In the genomic region with DNA sequence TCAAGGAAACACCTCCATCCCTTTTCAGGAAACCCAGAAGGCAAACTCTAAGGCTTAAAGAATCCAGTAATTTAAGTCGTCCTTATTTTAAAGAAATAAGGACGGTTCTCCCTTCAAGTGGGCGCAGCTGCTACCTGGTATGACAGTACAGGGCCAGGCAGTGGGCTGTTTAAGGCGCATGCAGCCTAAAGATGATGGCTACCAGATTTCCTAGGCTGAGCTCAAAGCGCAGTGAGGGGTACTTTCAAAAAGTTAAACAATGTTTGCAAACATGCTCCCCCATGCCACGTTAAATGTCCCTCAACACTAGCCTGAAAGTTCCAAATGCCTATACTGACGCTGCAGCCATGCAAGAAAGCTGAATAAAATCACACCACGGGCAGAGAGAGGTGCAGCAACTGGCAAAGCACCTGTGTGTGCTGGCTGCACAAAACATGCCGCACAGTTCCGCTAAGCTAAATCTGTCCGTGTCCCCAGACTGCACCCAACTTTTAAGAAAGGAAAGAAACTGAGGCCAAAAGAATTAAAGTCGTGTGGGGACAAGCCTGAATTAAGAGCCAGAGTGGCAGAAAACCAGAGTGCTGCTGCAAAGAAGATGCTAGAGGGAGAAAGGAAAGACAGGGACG, we compare ENCODE assay signal across 8 cellular contexts. TPM values are rescaled to one million over a fixed set of nuclear protein-coding genes. Genes with fewer than 3 reads are reported as not detected.
DNase-seq lines count a peak whose midpoint lies in the region; ATAC-seq and TF ChIP-seq lines count a peak whose summit lies in the region.

No MANE protein-coding gene starts in this region.

- H3K9ac ChIP-seq in HUES6 (ENCODE audit: low read length) (peak overlapping the region; percentile 75), parathyroid adenoma (no peak overlapping the region)

- H3K27ac ChIP-seq in HUES6 (ENCODE audit: low read depth, low read length) (no peak overlapping the region), parathyroid adenoma (peak overlapping the region; percentile 72)

- TF ChIP-seq CTCF in parathyroid adenoma (IDR thresholded peaks at IDR 0.05) = no peak

- peaks cover 5% of the 10 kb centered on the region for H3K36me3 Mint-ChIP-seq in activated T-cell treated with anti-CD3 and anti-CD28 coated beads, Interleukin-2, amount 50 U/mL, for 4 hours (ENCODE audit: insufficient read depth)

- ATAC-seq in GM21526 (IDR thresholded peaks at IDR 0.05; ENCODE audit: low FRiP score, unreplicated experiment) = peak; percentile 25
- ATAC-seq in activated T-cell treated with anti-CD3 and anti-CD28 coated beads, Interleukin-2, amount 50 U/mL, for 4 hours = peak; percentile 25 to 30

- no peaks in the 10 kb centered on the region for H3K27me3 Mint-ChIP-seq in activated T-cell treated with anti-CD3 and anti-CD28 coated beads, Interleukin-2, amount 50 U/mL, for 4 hours (ENCODE audit: low read depth)

- peak overlapping the region; percentile 74 for H3K4me2 ChIP-seq in parathyroid adenoma (ENCODE audit: low read length)

- H2AFZ ChIP-seq in parathyroid adenoma = peak overlapping the region; percentile 77

- H3K4me3 Mint-ChIP-seq in activated T-cell treated with anti-CD3 and anti-CD28 coated beads, Interleukin-2, amount 50 U/mL, for 4 hours = peak overlapping the region; percentile 98

- H3K9me3 Mint-ChIP-seq in activated T-cell treated with anti-CD3 and anti-CD28 coated beads, Interleukin-2, amount 50 U/mL, for 4 hours = no peaks in the 10 kb centered on the region

- H3K79me2 ChIP-seq in parathyroid adenoma = peaks cover 25% of the 10 kb centered on the region

- peaks cover 53% of the 10 kb centered on the region for H3K4me1 Mint-ChIP-seq in activated T-cell treated with anti-CD3 and anti-CD28 coated beads, Interleukin-2, amount 50 U/mL, for 4 hours (ENCODE audit: low read depth)

- no peaks in the 10 kb centered on the region for H3K27me3 ChIP-seq in HUES6 (ENCODE audit: control insufficient read depth, insufficient read depth, low read length)
- no peaks in the 10 kb centered on the region for H3K27me3 ChIP-seq in parathyroid adenoma (ENCODE audit: control insufficient read depth, insufficient read depth, low read length)

- DNase-seq in GM03348 (ENCODE audit: low spot score) = peak; percentile 15
- no peak for DNase-seq in activated T-cell treated with anti-CD3 and anti-CD28 coated beads, Interleukin-2, amount 50 U/mL, for 4 hours
- peak; percentile 16 for DNase-seq in glomerular visceral epithelial cell (ENCODE audit: extremely low spot score)
- DNase-seq in HCEC 1CT = no peak
- no peak for DNase-seq in activated CD8-positive, alpha-beta memory T cell treated with anti-CD3 and anti-CD28 coated beads, Interleukin-2, amount 50 U/mL, for 4 hours

- no peaks in the 10 kb centered on the region for H3K9me3 ChIP-seq in HUES6 (ENCODE audit: control insufficient read depth, insufficient read depth, low read depth, low read length)
- H3K9me3 ChIP-seq in parathyroid adenoma (ENCODE audit: control insufficient read depth, low read length) = no peaks in the 10 kb centered on the region

- no peaks in the 10 kb centered on the region for H3K36me3 ChIP-seq in HUES6 (ENCODE audit: control insufficient read depth, insufficient read depth, low read length)
- no peaks in the 10 kb centered on the region for H3K36me3 ChIP-seq in parathyroid adenoma (ENCODE audit: control insufficient read depth, insufficient read depth, low read length)

- H3K4me1 ChIP-seq in HUES6 (ENCODE audit: control insufficient read depth, insufficient read depth, low read length) (peaks cover 5% of the 10 kb centered on the region; the same call in 1 of the 2 replicates), parathyroid adenoma (peaks cover 5% of the 10 kb centered on the region)

- peak overlapping the region; percentile 83 for H3K4me3 ChIP-seq in HUES6 (ENCODE audit: low read depth, low read length)
- peak overlapping the region; percentile 69 for H3K4me3 ChIP-seq in parathyroid adenoma (ENCODE audit: low read depth, low read length)

RNA-seq across cellular contexts. Expression of a gene that starts 0.6 kb away (rescaled TPM):
- total RNA-seq in activated T-cell treated with anti-CD3 and anti-CD28 coated beads, Interleukin-2, amount 50 U/mL, for 4 hours = 10 to 100 TPM; 17.6 to 28.2 (median 23.1) TPM

RNA-seq across cellular contexts. Expression of a gene that starts 24.3 kb away (rescaled TPM):
- 1 to 10 TPM; 3.6 to 4.3 (median 3.6) TPM for total RNA-seq in activated T-cell treated with anti-CD3 and anti-CD28 coated beads, Interleukin-2, amount 50 U/mL, for 4 hours

Comparison
In these comparisons a context has a peak if more than half of its experiments do, and no peak if none do; other contexts are left out.
1. DNase-seq: peak in GM03348 (single experiment) and glomerular visceral epithelial cell (single experiment); none in activated T-cell treated with anti-CD3 and anti-CD28 coated beads, Interleukin-2, amount 50 U/mL, for 4 hours (single experiment), HCEC 1CT (single experiment) and activated CD8-positive, alpha-beta memory T cell treated with anti-CD3 and anti-CD28 coated beads, Interleukin-2, amount 50 U/mL, for 4 hours (single experiment).